In the genomic region with DNA sequence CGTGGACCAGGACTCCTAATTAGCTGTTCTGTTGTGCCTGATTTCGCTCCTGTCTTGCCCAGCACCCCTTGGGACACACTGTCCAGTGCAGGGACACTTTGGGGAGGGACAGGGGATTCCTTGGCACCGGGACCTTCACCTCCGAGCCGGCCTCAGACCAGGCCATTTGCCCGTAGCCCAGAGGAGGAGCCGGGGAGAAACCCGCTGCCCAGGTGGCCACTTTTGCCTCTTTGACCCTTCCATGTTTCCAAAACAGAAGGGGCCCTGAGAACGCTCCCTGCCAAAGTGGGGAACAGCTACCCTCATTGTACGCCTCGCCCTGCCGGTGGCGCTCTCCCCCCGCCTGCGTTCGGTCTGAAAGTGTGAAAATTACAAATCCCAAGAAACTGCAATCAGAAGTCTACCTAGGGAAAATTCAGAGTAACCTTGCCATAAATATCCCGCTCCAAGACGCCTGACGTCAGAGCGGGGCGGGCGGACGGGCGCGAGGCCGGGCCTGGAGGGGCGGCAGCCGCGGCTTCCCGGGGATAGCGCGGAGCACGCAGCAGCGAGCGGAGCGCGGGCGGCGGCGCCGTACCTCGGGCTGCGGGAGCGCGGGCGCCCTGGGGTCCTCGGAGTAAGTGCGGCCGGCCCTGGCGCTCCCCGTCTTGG, we compare ENCODE assay signal across 1 cellular context.
TF ChIP-seq lines count a peak whose summit lies in the region.

TSS of gene DAAM2 (plus strand) at position 527 of the 651 bp plus-strand sequence. CDS start 63,927 bp downstream, outside the sequence.

TF ChIP-seq in SK-N-SH, 30 proteins besides CTCF, POLR2A, EP300 and RAD21 (continued from another document):
- TF ChIP-seq, protein P1, sequence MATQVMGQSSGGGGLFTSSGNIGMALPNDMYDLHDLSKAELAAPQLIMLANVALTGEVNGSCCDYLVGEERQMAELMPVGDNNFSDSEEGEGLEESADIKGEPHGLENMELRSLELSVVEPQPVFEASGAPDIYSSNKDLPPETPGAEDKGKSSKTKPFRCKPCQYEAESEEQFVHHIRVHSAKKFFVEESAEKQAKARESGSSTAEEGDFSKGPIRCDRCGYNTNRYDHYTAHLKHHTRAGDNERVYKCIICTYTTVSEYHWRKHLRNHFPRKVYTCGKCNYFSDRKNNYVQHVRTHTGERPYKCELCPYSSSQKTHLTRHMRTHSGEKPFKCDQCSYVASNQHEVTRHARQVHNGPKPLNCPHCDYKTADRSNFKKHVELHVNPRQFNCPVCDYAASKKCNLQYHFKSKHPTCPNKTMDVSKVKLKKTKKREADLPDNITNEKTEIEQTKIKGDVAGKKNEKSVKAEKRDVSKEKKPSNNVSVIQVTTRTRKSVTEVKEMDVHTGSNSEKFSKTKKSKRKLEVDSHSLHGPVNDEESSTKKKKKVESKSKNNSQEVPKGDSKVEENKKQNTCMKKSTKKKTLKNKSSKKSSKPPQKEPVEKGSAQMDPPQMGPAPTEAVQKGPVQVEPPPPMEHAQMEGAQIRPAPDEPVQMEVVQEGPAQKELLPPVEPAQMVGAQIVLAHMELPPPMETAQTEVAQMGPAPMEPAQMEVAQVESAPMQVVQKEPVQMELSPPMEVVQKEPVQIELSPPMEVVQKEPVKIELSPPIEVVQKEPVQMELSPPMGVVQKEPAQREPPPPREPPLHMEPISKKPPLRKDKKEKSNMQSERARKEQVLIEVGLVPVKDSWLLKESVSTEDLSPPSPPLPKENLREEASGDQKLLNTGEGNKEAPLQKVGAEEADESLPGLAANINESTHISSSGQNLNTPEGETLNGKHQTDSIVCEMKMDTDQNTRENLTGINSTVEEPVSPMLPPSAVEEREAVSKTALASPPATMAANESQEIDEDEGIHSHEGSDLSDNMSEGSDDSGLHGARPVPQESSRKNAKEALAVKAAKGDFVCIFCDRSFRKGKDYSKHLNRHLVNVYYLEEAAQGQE (IDR thresholded peaks at IDR 0.05; ENCODE audit: low read depth, low read length): no peak
- TF ChIP-seq ELF1 (IDR thresholded peaks at IDR 0.05) (no peak), YY1 (IDR thresholded peaks at IDR 0.05; ENCODE audit: low read depth) (no peak)
